ENCODE assay signal across 28 cellular contexts in the genomic region with DNA sequence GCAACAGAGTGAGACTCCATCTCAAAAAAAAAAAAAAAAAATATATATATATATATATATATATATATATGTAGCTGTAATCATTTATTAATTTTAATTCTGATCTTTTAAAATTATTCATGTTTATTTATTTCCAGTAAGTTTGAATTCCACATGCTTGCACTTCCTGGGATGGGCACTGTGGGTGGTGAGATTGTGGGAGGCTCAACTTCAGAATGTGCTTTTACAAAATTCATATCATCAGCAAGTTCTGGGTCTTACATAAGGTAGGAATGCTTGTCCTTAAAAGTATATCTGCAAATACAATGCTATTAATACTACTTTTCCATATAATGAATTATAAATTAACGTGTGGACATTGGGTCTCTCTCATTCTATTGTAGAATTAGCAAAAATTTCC.
"Had no signal": no experiment of that assay in that cellular context is flagged by ENCODE, and none has a peak within 500 bp of the region (broad histone marks: within the 10 kb centered on the region; RNA-seq: fewer than 3 reads in every experiment).

No MANE protein-coding gene starts in this region.

- H3K27ac ChIP-seq: body of pancreas, brain microvascular endothelial cell, breast epithelium, WERI-Rb-1 had no signal

- DNase-seq: activated CD4-positive, alpha-beta memory T cell treated with anti-CD3 and anti-CD28 coated beads, Interleukin-2, amount 10 ng/mL, durations not matched to agents 7 days and 5 days; activated CD4-positive, alpha-beta T cell treated with anti-CD3 and anti-CD28 coated beads for 1 hour; activated CD4-positive, alpha-beta T cell treated with anti-CD3 and anti-CD28 coated beads for 36 hours; activated CD4-positive, alpha-beta T cell treated with anti-CD3 and anti-CD28 coated beads for 48 hours; activated CD4-positive, alpha-beta T cell treated with anti-CD3 and anti-CD28 coated beads, Interleukin-2, amount 10 ng/mL, durations not matched to agents 7 days and 5 days; activated CD4-positive, alpha-beta T cell treated with anti-CD3 and anti-CD28 coated beads, Interleukin-2, amount 50 U/mL, for 48 hours; activated CD4-positive, CD25-positive, alpha-beta regulatory T cell; activated CD8-positive, alpha-beta memory T cell treated with anti-CD3 and anti-CD28 coated beads for 24 hours; activated CD8-positive, alpha-beta memory T cell treated with anti-CD3 and anti-CD28 coated beads, Interleukin-2, amount 10 ng/mL, durations not matched to agents 7 days and 5 days; activated CD8-positive, alpha-beta memory T cell treated with anti-CD3 and anti-CD28 coated beads, Interleukin-2, amount 50 U/mL, for 48 hours; activated CD8-positive, alpha-beta T cell treated with anti-CD3 and anti-CD28 coated beads, Interleukin-2, amount 10 ng/mL, durations not matched to agents 7 days and 5 days; activated effector memory CD4-positive, alpha-beta T cell treated with Interleukin-2 at 50 U/mL for 16 hours; activated gamma-delta T cell; activated naive CD4-positive, alpha-beta T cell treated with anti-CD3 and anti-CD28 coated beads, Interleukin-2, amount 10 ng/mL, durations not matched to agents 7 days and 5 days; activated naive CD4-positive, alpha-beta T cell treated with Interleukin-2 at 50 U/mL for 16 hours; activated naive CD8-positive, alpha-beta T cell treated with anti-CD3 and anti-CD28 coated beads, Interleukin-2, amount 10 ng/mL, durations not matched to agents 7 days and 5 days; activated naive CD8-positive, alpha-beta T cell treated with anti-CD3 and anti-CD28 coated beads, Interleukin-2, amount 50 U/mL, for 24 hours; activated T-cell treated with anti-CD3 and anti-CD28 coated beads, Interleukin-2, amount 50 U/mL, for 24 hours; activated T-cell treated with anti-CD3 and anti-CD28 coated beads, Interleukin-2, amount 50 U/mL, for 48 hours; aorta; body of pancreas; brain microvascular endothelial cell; cerebellar nuclear complex; T-helper 1 cell; T-helper 2 cell; T-helper 9 cell; WERI-Rb-1 had no signal
